ENCODE assay signal across 11 cellular contexts in genomic region chr2:113126845-113127645, GRCh38. TPM values are rescaled to one million over a fixed set of nuclear protein-coding genes. Genes with fewer than 3 reads are reported as not detected.
DNase-seq lines count a peak whose midpoint lies in the region; ATAC-seq and TF ChIP-seq lines count a peak whose summit lies in the region.
"Had no signal": no experiment of that assay in that cellular context is flagged by ENCODE, and none has a peak within 500 bp of the region (broad histone marks: within the 10 kb centered on the region; RNA-seq: fewer than 3 reads in every experiment).

Gene IL1RN, plus strand, starts transcription at chr2:113127598. Its CDS starts 27 bp downstream, at chr2:113127625.

- H3K9me3 ChIP-seq in DOHH2 (ENCODE audit: control insufficient read depth, insufficient read depth, low read length), result no peaks in the 10 kb centered on the region
- H3K9me3 ChIP-seq in heart left ventricle, result no peaks in the 10 kb centered on the region
- no peaks in the 10 kb centered on the region for H3K9me3 ChIP-seq in neutrophil
- H3K9me3 ChIP-seq in testis, result no peaks in the 10 kb centered on the region

- TF ChIP-seq POLR2A in heart left ventricle (IDR thresholded peaks at IDR 0.05), result no peak
- no peak for TF ChIP-seq POLR2A in testis (IDR thresholded peaks at IDR 0.05)

- DNase-seq in SIG-M5 treated with dmso at 0.1 percent for 504 hours (lab: John Stamatoyannopoulos, UW; ENCODE audit: unreplicated experiment), result peak; percentile 93
- peak in 4 of 5 donors; percentile 19 to 40 (median 31) for DNase-seq in heart left ventricle
- no peak for DNase-seq in NAMALWA (ENCODE audit: low spot score)
- no peak for DNase-seq in activated effector memory CD4-positive, alpha-beta T cell treated with anti-CD3 and anti-CD28 coated beads, Interleukin-2, amount 50 U/mL, for 16 hours
- no peak for DNase-seq in testis
- DNase-seq in posterior cingulate gyrus, result no peak

- H3K36me3 ChIP-seq in DOHH2 (ENCODE audit: control insufficient read depth, low read length) (no peaks in the 10 kb centered on the region), heart left ventricle (peaks cover 0 to 7% (median 0%) of the 10 kb centered on the region in 9 donors), neutrophil (peaks cover 33% of the 10 kb centered on the region), testis (ENCODE audit: low read depth, missing control alignments) (no peaks in the 10 kb centered on the region)

- peak within 1 kb of the TSS; percentile 22 for H3K4me2 ChIP-seq in DOHH2 (ENCODE audit: low read length)

- 0 out of 2 replicates have a peak, but pooled peaks cover 3% of the 10 kb centered on the region for H3K27me3 ChIP-seq in DOHH2 (ENCODE audit: control insufficient read depth, low read length)
- H3K27me3 ChIP-seq in heart left ventricle, result no peaks in the 10 kb centered on the region
- H3K27me3 ChIP-seq in neutrophil, result no peaks in the 10 kb centered on the region
- no peaks in the 10 kb centered on the region for H3K27me3 ChIP-seq in testis

- no peaks in the 10 kb centered on the region for H3K79me2 ChIP-seq in DOHH2 (ENCODE audit: control insufficient read depth, low read length)

- no peak for TF ChIP-seq CTCF in DOHH2 (IDR thresholded peaks at IDR 0.05; ENCODE audit: low read depth, low read length, poor library complexity, severe bottlenecking)
- TF ChIP-seq CTCF in heart left ventricle (IDR thresholded peaks at IDR 0.05), result no peak
- TF ChIP-seq CTCF in neutrophil (IDR thresholded peaks at IDR 0.05), result peak; percentile 44
- no peak for TF ChIP-seq CTCF in testis (IDR thresholded peaks at IDR 0.05)

- H3K4me1 ChIP-seq in DOHH2 (ENCODE audit: control insufficient read depth, low read length) (peaks cover 22% of the 10 kb centered on the region), heart left ventricle (peaks cover 0 to 36% (median 2%) of the 10 kb centered on the region in 12 donors), neutrophil (ENCODE audit: control insufficient read depth in 1 of 2, insufficient read depth in 1 of 2, low read depth in 1 of 2, low read length in 1 of 2) (peaks cover 82 to 95% of the 10 kb centered on the region in 2 experiments), testis (no peaks in the 10 kb centered on the region)

- H4K20me1 ChIP-seq in DOHH2 (ENCODE audit: control insufficient read depth, insufficient read depth, low read depth, low read length), result no peaks in the 10 kb centered on the region

- H3F3A ChIP-seq in DOHH2 (ENCODE audit: control insufficient read depth, insufficient read depth), result no peaks in the 10 kb centered on the region

- H3K4me3 ChIP-seq in DOHH2 (ENCODE audit: low read length) (no peak within 1 kb of the TSS), heart left ventricle (peak within 1 kb of the TSS in 3 of 12 donors; percentile 10 to 57 (median 26)), neutrophil (ENCODE audit: low read depth in 1 of 2, low read length in 1 of 2) (peak within 1 kb of the TSS; percentile 83 to 90), testis (no peak within 1 kb of the TSS)

- peak in 3 of 4 donors; percentile 33 to 62 (median 48) for ATAC-seq in heart left ventricle
- ATAC-seq: HCT116, Panc1 had no signal

- H3K27ac ChIP-seq in DOHH2 (ENCODE audit: low read depth, low read length), result no peak within 1 kb of the TSS
- H3K27ac ChIP-seq in heart left ventricle, result peak within 1 kb of the TSS in 1 of 12 donors; percentile 82
- peak within 1 kb of the TSS; percentile 92 for H3K27ac ChIP-seq in neutrophil
- H3K27ac ChIP-seq in testis, result no peak within 1 kb of the TSS

- WGBS in heart left ventricle, 4 donors, result 87 to 92% (median 90%) methylated on average over 16 of the region's 16 CpGs
- WGBS in testis, 2 donors, result 84 to 88% methylated on average over 16 of the region's 16 CpGs

- intact Hi-C loops in heart left ventricle (cut with DNase I) (no loop called here), testis (cut with DNase I; ENCODE audit: low total_unique reads) (no loop called here), posterior cingulate gyrus (cut with DNase I) (no loop called here)

- no peaks in the 10 kb centered on the region for H3K9me2 ChIP-seq in DOHH2 (replicated peaks; ENCODE audit: control insufficient read depth, low read length)

RNA-seq across cellular contexts. Expression of gene IL1RN, which starts in this region (rescaled TPM):
- total RNA-seq in heart left ventricle (10 to 100 TPM in 1 of 9 donors, 1 to 10 TPM in 4, under 1 TPM in 4; 0.16 to 11.4 (median 1.0) TPM), testis (1 to 10 TPM; 3.2 to 5.6 TPM)
- polyA plus RNA-seq in heart left ventricle (under 1 TPM; 0.34 to 0.60 TPM), testis (ENCODE audit: insufficient read depth, low read depth, low replicate concordance) (18.4 TPM)
- total RNA-seq: progenitor cell of endocrine pancreas had no signal

Comparison
In these comparisons a context has a peak if more than half of its experiments do, and no peak if none do; other contexts are left out.
1. RNA of gene IL1RN (polyA plus RNA-seq): 18.4 TPM in testis (single experiment); 0.34 to 0.60 TPM in heart left ventricle; every median in the first group is over 10 times any median in the second.
2. H3K4me3 ChIP-seq: peak in neutrophil (2 of 2); none in DOHH2 (single experiment) and testis (0 of 2).
3. DNase-seq: peak in SIG-M5 treated with dmso at 0.1 percent for 504 hours (single experiment) and heart left ventricle (4 of 5); none in NAMALWA (single experiment), activated effector memory CD4-positive, alpha-beta T cell treated with anti-CD3 and anti-CD28 coated beads, Interleukin-2, amount 50 U/mL, for 16 hours (single experiment), testis (single experiment) and posterior cingulate gyrus (0 of 10).